In the genomic region with DNA sequence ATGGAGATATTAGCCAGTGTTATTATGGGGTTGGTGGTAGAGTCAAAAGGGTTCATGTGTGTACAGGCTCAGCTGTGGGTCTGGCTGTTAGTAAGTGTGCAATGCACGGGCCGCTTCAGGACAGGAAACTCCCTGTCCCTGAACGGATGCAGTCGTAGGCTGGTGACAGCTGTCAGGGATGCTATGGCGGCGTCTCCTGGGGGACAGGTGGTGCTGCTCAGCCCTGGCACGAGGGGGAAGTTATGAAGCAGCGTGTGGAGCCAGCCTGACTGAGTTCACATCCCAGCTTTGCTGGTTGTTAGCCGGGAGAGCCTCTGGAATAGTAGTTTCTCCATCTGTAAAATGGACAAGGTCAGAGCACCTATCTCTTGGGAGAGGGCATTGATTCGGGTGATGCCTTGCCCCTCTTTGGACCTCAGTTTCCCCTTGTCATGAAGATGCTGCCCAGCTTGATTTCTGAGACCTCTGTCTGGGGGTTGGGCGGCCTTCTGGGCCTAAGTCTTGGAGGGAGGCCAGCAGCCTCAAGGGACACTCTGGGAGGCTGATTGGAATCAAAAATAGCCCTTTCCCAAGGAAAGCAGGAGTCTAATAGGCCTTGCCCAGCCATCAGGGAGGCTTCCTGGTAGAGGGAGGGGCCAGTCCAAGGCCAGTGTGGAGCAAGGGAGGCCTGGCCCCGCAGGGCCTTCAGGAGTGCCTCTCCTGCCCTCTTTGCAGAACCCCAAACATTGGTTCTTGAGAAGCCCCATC, we compare ENCODE assay signal across 13 cellular contexts. TPM values are rescaled to one million over a fixed set of nuclear protein-coding genes. Genes with fewer than 3 reads are reported as not detected.
DNase-seq lines count a peak whose midpoint lies in the region; ATAC-seq and TF ChIP-seq lines count a peak whose summit lies in the region.
"Had no signal": no experiment of that assay in that cellular context is flagged by ENCODE, and none has a peak within 500 bp of the region (broad histone marks: within the 10 kb centered on the region; RNA-seq: fewer than 3 reads in every experiment).

No MANE protein-coding gene starts in this region.

- peak; percentile 25 for DNase-seq in DMS 273 (lab: John Stamatoyannopoulos, UW; ENCODE audit: unreplicated experiment)
- DNase-seq in DMS 273 treated with DMSO at 0.1 percent for 48 hours (lab: John Stamatoyannopoulos, UW), result no peak
- peak; percentile 7 for DNase-seq in KBM-7
- DNase-seq in fibroblast of mammary gland (ENCODE audit: low read depth), result peak; percentile 4
- no peak for DNase-seq in NCI-H2227 treated with DMSO at 0.1 percent for 48 hours (lab: John Stamatoyannopoulos, UW)
- DNase-seq: DMS79 treated with DMSO at 0.1 percent for 48 hours, H7, retina, SIG-M5 had no signal

- H3K36me3 ChIP-seq in skeletal muscle tissue (ENCODE audit: control insufficient read depth in 3 of 3, insufficient read depth in 3 of 3, low read length in 3 of 3), result peaks cover 10 to 45% (median 30%) of the 10 kb centered on the region in 3 donors

- H3K27me3 ChIP-seq in skeletal muscle tissue (ENCODE audit: control insufficient read depth in 3 of 3, insufficient read depth in 3 of 3, low read length in 3 of 3), result no peaks in the 10 kb centered on the region

- no peaks in the 10 kb centered on the region for H3K9me3 ChIP-seq in skeletal muscle tissue (ENCODE audit: control insufficient read depth in 3 of 3, low read length in 3 of 3)

- H3K4me1 ChIP-seq in skeletal muscle tissue (ENCODE audit: control insufficient read depth in 3 of 3, insufficient read depth in 3 of 3, low read length in 3 of 3), result peaks cover 91 to 97% (median 95%) of the 10 kb centered on the region in 3 donors

- ATAC-seq in HG03521 (IDR thresholded peaks at IDR 0.05; ENCODE audit: unreplicated experiment) (no peak), HG03565 (IDR thresholded peaks at IDR 0.05; ENCODE audit: unreplicated experiment) (no peak)

- no peak overlapping the region for H3K4me3 ChIP-seq in fibroblast of mammary gland (ENCODE audit: control insufficient read depth, low read depth, low read length)
- H3K4me3 ChIP-seq in skeletal muscle tissue (ENCODE audit: low read length in 3 of 3), result peak overlapping the region in 2 of 3 donors; percentile 9 to 25

- TF ChIP-seq CTCF in fibroblast of mammary gland (conservative IDR thresholded peaks at IDR 0.05; ENCODE audit: control insufficient read depth, insufficient read depth, low read depth, low read length), result no peak

- peak overlapping the region; percentile 61 for H3K27ac ChIP-seq in skeletal muscle tissue (ENCODE audit: low read depth, low read length)
- H3K27ac ChIP-seq: 22Rv1 had no signal

- in situ Hi-C loops in KBM-7 (cut with MboI; ENCODE audit: low pct_unique_long_range_greater_than_20kb, low sequenced_read_pairs), result no loop called here

- peak overlapping the region; percentile 18 to 73 (median 54) for H3K9ac ChIP-seq in skeletal muscle tissue (ENCODE audit: low read depth in 1 of 3, low read length in 3 of 3)

RNA-seq across cellular contexts. Expression of a gene that starts 7.1 kb away (rescaled TPM):
- total RNA-seq in skeletal muscle tissue, result 16.2 TPM

RNA-seq across cellular contexts. Expression of a gene that starts 27.8 kb away (rescaled TPM):
- total RNA-seq in skeletal muscle tissue, result not detected
- total RNA-seq: H7 had no signal

RNA-seq across cellular contexts. Expression of a gene that starts 42.1 kb away (rescaled TPM):
- not detected for total RNA-seq in skeletal muscle tissue
- total RNA-seq: H7 had no signal

RNA-seq across cellular contexts. Expression of a gene that starts 56.9 kb away (rescaled TPM):
- total RNA-seq in skeletal muscle tissue, result 1.0 TPM

Comparison
In these comparisons a context has a peak if more than half of its experiments do, and no peak if none do; other contexts are left out.
1. DNase-seq: peak in DMS 273 (single experiment), KBM-7 (single experiment) and fibroblast of mammary gland (single experiment); none in DMS 273 treated with DMSO at 0.1 percent for 48 hours (single experiment) and NCI-H2227 treated with DMSO at 0.1 percent for 48 hours (single experiment).